Comparison of ENCODE assay signal across 19 cellular contexts in the genomic region with DNA sequence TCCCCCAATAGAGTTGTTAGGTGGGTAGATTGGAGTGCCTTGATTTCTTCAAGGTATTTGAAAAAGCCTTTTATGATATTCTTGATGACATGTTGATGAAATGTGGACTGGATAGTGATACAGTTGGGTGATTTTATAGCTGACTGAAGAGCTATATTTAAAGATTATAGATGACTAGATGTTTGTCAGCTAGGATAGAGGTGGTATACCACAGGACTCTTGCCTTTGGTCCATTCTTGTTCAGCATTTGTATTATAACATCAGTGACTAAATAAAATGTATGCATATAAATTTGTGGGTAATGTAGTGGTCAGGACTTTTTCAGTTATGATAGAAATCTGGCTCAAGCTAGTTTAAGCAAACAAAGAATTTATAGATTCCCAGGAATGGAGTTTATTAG.
DNase-seq lines count a peak whose midpoint lies in the region; ATAC-seq and TF ChIP-seq lines count a peak whose summit lies in the region.
"Had no signal": no experiment of that assay in that cellular context is flagged by ENCODE, and none has a peak within 500 bp of the region (broad histone marks: within the 10 kb centered on the region; RNA-seq: fewer than 3 reads in every experiment).

No MANE protein-coding gene starts in this region.

- H2AK5ac ChIP-seq in H9 (ENCODE audit: insufficient read length, low read length), result no peak overlapping the region

- H3K23ac ChIP-seq in H9 (ENCODE audit: insufficient read length, low read depth, low read length), result no peak overlapping the region

- H3K79me2 ChIP-seq in H9 (ENCODE audit: insufficient read depth, low read length), result peaks cover 4% of the 10 kb centered on the region; the same call in 1 of the 2 replicates

- H3K14ac ChIP-seq in H9 (ENCODE audit: insufficient read depth, low read length), result no peak overlapping the region

- H2BK12ac ChIP-seq in H9 (ENCODE audit: insufficient read length, low read depth, low read length), result no peak overlapping the region

- H3T11ph ChIP-seq in H9 (ENCODE audit: low read length), result no peak overlapping the region

- no peak overlapping the region for H4K5ac ChIP-seq in H9 (ENCODE audit: insufficient read length, low read depth, low read length)

- CTCF ChIA-PET in activated naive CD4-positive, alpha-beta T cell treated with anti-CD3 and anti-CD28 coated beads for 36 hours (lab: Charles Lee), result interaction anchor here (0.7 to 1.0 kb wide), 2 partner anchors 15 to 49 kb away, joined by 3 read pairs; no protein-coding TSS in a partner anchor
- CTCF ChIA-PET in CD8-positive, alpha-beta T cell (lab: Charles Lee), result interaction anchor here (1.5 kb wide), 1 partner anchor 10 kb away, joined by 4 read pairs; no protein-coding TSS in a partner anchor

- TF ChIP-seq CTCF in CD8-positive, alpha-beta T cell (IDR thresholded peaks at IDR 0.05), result no peak
- TF ChIP-seq CTCF in VCaP (conservative IDR thresholded peaks at IDR 0.05) (no peak), H9 (conservative IDR thresholded peaks at IDR 0.05) (no peak)

- peak overlapping the region; percentile 80 for H3K27ac Mint-ChIP-seq in activated naive CD4-positive, alpha-beta T cell treated with anti-CD3 and anti-CD28 coated beads for 36 hours
- peak overlapping the region; percentile 73 for H3K27ac Mint-ChIP-seq in CD8-positive, alpha-beta T cell
- H3K27ac Mint-ChIP-seq in naive thymus-derived CD8-positive, alpha-beta T cell, result peak overlapping the region in 8 of 10 donors; percentile 65 to 94 (median 82)
- H3K27ac Mint-ChIP-seq in H9, result peak overlapping the region in 1 of 3 experiments; percentile 51; a peak in 1 of 7 replicates
- H3K27ac Mint-ChIP-seq: IgD-negative memory B cell had no signal

- H3K36me3 ChIP-seq in CD8-positive, alpha-beta T cell (ENCODE audit: insufficient read depth, low read length), result no peaks in the 10 kb centered on the region
- H3K36me3 ChIP-seq: BLaER1, HAP-1, MG63, SJSA1 had no signal

- no peak overlapping the region for H2BK5ac ChIP-seq in H9 (ENCODE audit: insufficient read length, low read length)

- H3K36me3 Mint-ChIP-seq in activated naive CD4-positive, alpha-beta T cell treated with anti-CD3 and anti-CD28 coated beads for 36 hours (ENCODE audit: low read depth), result no peaks in the 10 kb centered on the region
- H3K36me3 Mint-ChIP-seq in CD8-positive, alpha-beta T cell, result no peaks in the 10 kb centered on the region
- no peaks in the 10 kb centered on the region for H3K36me3 Mint-ChIP-seq in naive thymus-derived CD8-positive, alpha-beta T cell
- H3K36me3 Mint-ChIP-seq in H9 (ENCODE audit: insufficient read depth in 1 of 3, low read depth in 3 of 3), result no peaks in the 10 kb centered on the region; a peak in 1 of 7 replicates
- H3K36me3 Mint-ChIP-seq: IgD-negative memory B cell had no signal

- H3K4me1 Mint-ChIP-seq in activated naive CD4-positive, alpha-beta T cell treated with anti-CD3 and anti-CD28 coated beads for 36 hours (ENCODE audit: low read depth), result peaks cover 59% of the 10 kb centered on the region
- peaks cover 56% of the 10 kb centered on the region for H3K4me1 Mint-ChIP-seq in CD8-positive, alpha-beta T cell (ENCODE audit: low read depth)
- peaks cover 29 to 68% (median 63%) of the 10 kb centered on the region in 4 donors for H3K4me1 Mint-ChIP-seq in naive thymus-derived CD8-positive, alpha-beta T cell
- peaks cover 19 to 25% of the 10 kb centered on the region in 2 experiments for H3K4me1 Mint-ChIP-seq in H9

- no peak overlapping the region for H3K9ac ChIP-seq in H9 (ENCODE audit: extremely low read depth, insufficient read length, low read length)
- H3K9ac ChIP-seq: BLaER1 had no signal

- intact Hi-C loops in activated naive CD4-positive, alpha-beta T cell treated with anti-CD3 and anti-CD28 coated beads for 36 hours (cut with micrococcal nuclease), result no loop called here
- intact Hi-C loops in CD8-positive, alpha-beta T cell (cut with DNase I, micrococcal nuclease), result loop anchor here (1.0 to 5.0 kb wide), 2 partner anchors 37 to 46 kb away; no protein-coding TSS in a partner anchor

- no peak overlapping the region for H3K56ac ChIP-seq in H9 (ENCODE audit: insufficient read length, low read depth, low read length)

- H3K23me2 ChIP-seq in H9 (ENCODE audit: insufficient read length, low read depth, low read length, poor library complexity, severe bottlenecking), result no peaks in the 10 kb centered on the region

- H3K4me2 ChIP-seq in H9 (ENCODE audit: insufficient read depth, insufficient read length, low read length), result no peak overlapping the region
- H3K4me2 ChIP-seq: BLaER1 had no signal

- H3K4me1 ChIP-seq in CD8-positive, alpha-beta T cell (ENCODE audit: insufficient read depth, low read length), result peaks cover 54% of the 10 kb centered on the region
- H3K4me1 ChIP-seq in H9 (ENCODE audit: insufficient read depth, low read length), result no peaks in the 10 kb centered on the region

- H3K27ac ChIP-seq in CD8-positive, alpha-beta T cell (ENCODE audit: low read depth, low read length), result no peak overlapping the region
- H3K27ac ChIP-seq in VCaP (peak overlapping the region; percentile 57), H9 (ENCODE audit: insufficient read length, low read depth, low read length) (no peak overlapping the region)
- H3K27ac ChIP-seq: BLaER1, SJSA1 had no signal

- H3K9me3 ChIP-seq in CD8-positive, alpha-beta T cell (ENCODE audit: low read length), result no peaks in the 10 kb centered on the region
- no peaks in the 10 kb centered on the region for H3K9me3 ChIP-seq in H9 (ENCODE audit: control insufficient read depth, low read depth, low read length)
- H3K9me3 ChIP-seq: BLaER1, HAP-1, MG63, SJSA1 had no signal

- no peak overlapping the region for H3K4me3 Mint-ChIP-seq in activated naive CD4-positive, alpha-beta T cell treated with anti-CD3 and anti-CD28 coated beads for 36 hours
- H3K4me3 Mint-ChIP-seq in CD8-positive, alpha-beta T cell, result no peak overlapping the region
- H3K4me3 Mint-ChIP-seq in naive thymus-derived CD8-positive, alpha-beta T cell, result peak overlapping the region in 5 of 10 donors; percentile 1 to 69 (median 53)
- no peak overlapping the region for H3K4me3 Mint-ChIP-seq in H9

- H4K20me1 ChIP-seq in H9 (ENCODE audit: control insufficient read depth, insufficient read depth, insufficient read length), result no peaks in the 10 kb centered on the region

- H3K79me1 ChIP-seq in H9 (ENCODE audit: insufficient read depth, low read depth, low read length, poor library complexity, severe bottlenecking), result peaks cover 12% of the 10 kb centered on the region

- H3K27me3 ChIP-seq in CD8-positive, alpha-beta T cell (ENCODE audit: insufficient read depth, low read length), result no peaks in the 10 kb centered on the region
- H3K27me3 ChIP-seq in H9 (ENCODE audit: insufficient read depth, low read length), result no peaks in the 10 kb centered on the region
- H3K27me3 ChIP-seq: BLaER1, MG63, SJSA1 had no signal

- H4K91ac ChIP-seq in H9 (ENCODE audit: insufficient read length, low read depth, low read length), result no peak overlapping the region

- H3K27me3 Mint-ChIP-seq in activated naive CD4-positive, alpha-beta T cell treated with anti-CD3 and anti-CD28 coated beads for 36 hours (ENCODE audit: low read depth), result no peaks in the 10 kb centered on the region
- H3K27me3 Mint-ChIP-seq in CD8-positive, alpha-beta T cell (ENCODE audit: low read depth), result no peaks in the 10 kb centered on the region
- H3K27me3 Mint-ChIP-seq in naive thymus-derived CD8-positive, alpha-beta T cell, result no peaks in the 10 kb centered on the region
- H3K27me3 Mint-ChIP-seq in H9 (ENCODE audit: low read depth), result no peaks in the 10 kb centered on the region
- H3K27me3 Mint-ChIP-seq: IgD-negative memory B cell had no signal

- POLR2A ChIA-PET in CD8-positive, alpha-beta T cell (lab: Charles Lee), result interaction anchor here (0.6 to 1.2 kb wide), 2 partner anchors 18 to 151 kb away, joined by 3 read pairs; no protein-coding TSS in a partner anchor
- POLR2A ChIA-PET in naive thymus-derived CD8-positive, alpha-beta T cell (lab: Charles Lee), result interaction anchor here (1.0 kb wide), 1 partner anchor 20 kb away, joined by 4 read pairs; no protein-coding TSS in a partner anchor

- no peak overlapping the region for H2BK20ac ChIP-seq in H9 (ENCODE audit: low read depth, low read length, poor library complexity, severe bottlenecking)

- no peak overlapping the region for H2BK15ac ChIP-seq in H9 (ENCODE audit: low read depth, low read length)

- H3K18ac ChIP-seq in H9 (ENCODE audit: insufficient read length, low read depth, low read length), result no peak overlapping the region

- H2AFZ ChIP-seq in H9 (ENCODE audit: low read length), result no peak overlapping the region

- H2BK120ac ChIP-seq in H9 (ENCODE audit: low read depth, low read length, poor library complexity, severe bottlenecking), result no peak overlapping the region

- no peak overlapping the region for H4K8ac ChIP-seq in H9 (replicated peaks; ENCODE audit: insufficient read length, low read depth, low read length)

- H3K4me3 ChIP-seq in CD8-positive, alpha-beta T cell (ENCODE audit: low read depth, low read length), result no peak overlapping the region
- H3K4me3 ChIP-seq: BLaER1, HAP-1, MG63, SJSA1 had no signal

- DNase-seq in activated naive CD4-positive, alpha-beta T cell treated with anti-CD3 and anti-CD28 coated beads for 36 hours, result no peak
- DNase-seq in activated naive CD4-positive, alpha-beta T cell treated with Interleukin-2 at 50 U/mL for 16 hours, result no peak
- no peak for DNase-seq in CD8-positive, alpha-beta T cell
- DNase-seq in naive thymus-derived CD8-positive, alpha-beta T cell, result no peak
- no peak for DNase-seq in H9
- DNase-seq in GF-D8 (lab: John Stamatoyannopoulos, UW), result no peak
- no peak for DNase-seq in HT-29 (ENCODE audit: low spot score)
- DNase-seq: DND-41, Karpas-422, MG63, NCI-H1048, NCI-H1436 treated with DMSO at 0.1 percent for 48 hours, NCI-H2029 had no signal

- ATAC-seq in CD8-positive, alpha-beta T cell, result no peak
- no peak for ATAC-seq in naive thymus-derived CD8-positive, alpha-beta T cell
- ATAC-seq: Panc1 had no signal

- no peaks in the 10 kb centered on the region for H3K9me3 Mint-ChIP-seq in activated naive CD4-positive, alpha-beta T cell treated with anti-CD3 and anti-CD28 coated beads for 36 hours
- no peaks in the 10 kb centered on the region for H3K9me3 Mint-ChIP-seq in CD8-positive, alpha-beta T cell
- no peaks in the 10 kb centered on the region for H3K9me3 Mint-ChIP-seq in naive thymus-derived CD8-positive, alpha-beta T cell
- H3K9me3 Mint-ChIP-seq in H9, result no peaks in the 10 kb centered on the region

- H3K4ac ChIP-seq in H9 (ENCODE audit: low read depth, low read length), result no peak overlapping the region
